In the genomic region with DNA sequence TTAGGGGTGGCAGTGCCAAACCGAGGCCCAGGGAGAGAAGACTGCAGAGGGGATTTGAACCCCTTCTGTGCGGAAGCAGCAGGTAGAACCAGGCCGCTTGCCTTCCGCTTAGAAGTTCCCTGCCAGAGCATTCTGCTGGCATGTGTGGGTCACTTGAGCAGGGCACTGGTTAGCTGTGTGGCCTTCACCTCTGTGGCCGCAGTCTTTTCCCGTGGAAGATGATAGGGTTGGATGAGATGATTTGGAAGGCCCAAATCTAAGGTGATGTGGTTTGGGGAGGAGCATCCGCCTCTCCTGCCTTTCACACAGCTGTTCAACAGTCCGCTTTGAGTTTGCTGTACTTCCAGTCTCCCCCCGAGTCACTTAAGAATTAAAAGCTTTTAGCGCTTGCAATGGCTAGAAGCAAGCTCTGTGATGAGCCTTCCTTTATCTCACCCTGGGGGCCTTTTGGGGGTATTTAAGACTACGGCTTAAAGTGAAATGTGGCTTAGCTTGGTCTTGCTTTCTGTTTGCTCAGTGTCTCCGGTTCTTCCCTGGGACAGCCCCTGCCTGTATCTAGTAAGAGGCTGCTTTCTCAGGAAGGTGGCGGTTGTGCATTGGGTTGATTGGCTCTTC, we compare ENCODE assay signal across 8 cellular contexts. TPM values are rescaled to one million over a fixed set of nuclear protein-coding genes. Genes with fewer than 3 reads are reported as not detected.
A peak's percentile ranks its signal among the peaks of the same experiment; 100 is the strongest.
DNase-seq lines count a peak whose midpoint lies in the region; ATAC-seq and TF ChIP-seq lines count a peak whose summit lies in the region.

No MANE protein-coding gene starts in this region.

- DNase-seq in DMS79 treated with DMSO at 0.1 percent for 48 hours (lab: John Stamatoyannopoulos, UW) (peak; percentile 54), DMS79 (lab: John Stamatoyannopoulos, UW) (no peak), NOMO-1 treated with dmso at 0.1 percent for 144 hours (lab: John Stamatoyannopoulos, UW; ENCODE audit: unreplicated experiment) (peak; percentile 28), right atrium auricular region (ENCODE audit: low spot score) (no peak), GF-D8 (lab: John Stamatoyannopoulos, UW) (no peak)
- DNase-seq in activated naive CD4-positive, alpha-beta T cell treated with Interleukin-2 at 50 U/mL for 16 hours: peak; percentile 57

- H3K27ac ChIP-seq in right atrium auricular region (peak overlapping the region; percentile 91 to 93), skeletal muscle tissue (ENCODE audit: low read depth, low read length) (peak overlapping the region; percentile 90)

- H3K36me3 ChIP-seq in right atrium auricular region (peaks cover 29% of the 10 kb centered on the region), skeletal muscle tissue (ENCODE audit: control insufficient read depth in 3 of 3, insufficient read depth in 3 of 3, low read length in 3 of 3) (peaks cover 10 to 29% (median 21%) of the 10 kb centered on the region in 3 donors)

- no peak for TF ChIP-seq CTCF in right atrium auricular region (IDR thresholded peaks at IDR 0.05)

- H3K27me3 ChIP-seq in right atrium auricular region (no peaks in the 10 kb centered on the region), skeletal muscle tissue (ENCODE audit: control insufficient read depth in 3 of 3, insufficient read depth in 3 of 3, low read length in 3 of 3) (no peaks in the 10 kb centered on the region)

- ATAC-seq in HG02798 (IDR thresholded peaks at IDR 0.05; ENCODE audit: poor library complexity, unreplicated experiment): peak; percentile 15

- peak overlapping the region; percentile 86 to 93 (median 92) for H3K9ac ChIP-seq in skeletal muscle tissue (ENCODE audit: low read depth in 1 of 3, low read length in 3 of 3)

- peaks cover 0 to 25% of the 10 kb centered on the region in 2 donors for H3K4me1 ChIP-seq in right atrium auricular region
- H3K4me1 ChIP-seq in skeletal muscle tissue (ENCODE audit: control insufficient read depth in 3 of 3, insufficient read depth in 3 of 3, low read length in 3 of 3): peaks cover 17 to 28% (median 18%) of the 10 kb centered on the region in 3 donors

- H3K4me3 ChIP-seq in right atrium auricular region (peak overlapping the region; percentile 83 to 90), skeletal muscle tissue (ENCODE audit: low read length in 3 of 3) (peak overlapping the region; percentile 85 to 92 (median 91))

- H3K9me3 ChIP-seq in right atrium auricular region (no peaks in the 10 kb centered on the region), skeletal muscle tissue (ENCODE audit: control insufficient read depth in 3 of 3, low read length in 3 of 3) (no peaks in the 10 kb centered on the region)

RNA-seq across cellular contexts. Expression of a gene that starts 0.7 kb away (rescaled TPM):
- total RNA-seq in right atrium auricular region (10 to 100 TPM; 20.4 to 21.1 TPM), skeletal muscle tissue (29.2 TPM)

Comparison
In these comparisons a context has a peak if more than half of its experiments do, and no peak if none do; other contexts are left out.
1. DNase-seq: peak in DMS79 treated with DMSO at 0.1 percent for 48 hours (single experiment), NOMO-1 treated with dmso at 0.1 percent for 144 hours (single experiment) and activated naive CD4-positive, alpha-beta T cell treated with Interleukin-2 at 50 U/mL for 16 hours (single experiment); none in DMS79 (single experiment), right atrium auricular region (single experiment) and GF-D8 (single experiment).